Comparison of ENCODE assay signal across 15 cellular contexts in the genomic region with DNA sequence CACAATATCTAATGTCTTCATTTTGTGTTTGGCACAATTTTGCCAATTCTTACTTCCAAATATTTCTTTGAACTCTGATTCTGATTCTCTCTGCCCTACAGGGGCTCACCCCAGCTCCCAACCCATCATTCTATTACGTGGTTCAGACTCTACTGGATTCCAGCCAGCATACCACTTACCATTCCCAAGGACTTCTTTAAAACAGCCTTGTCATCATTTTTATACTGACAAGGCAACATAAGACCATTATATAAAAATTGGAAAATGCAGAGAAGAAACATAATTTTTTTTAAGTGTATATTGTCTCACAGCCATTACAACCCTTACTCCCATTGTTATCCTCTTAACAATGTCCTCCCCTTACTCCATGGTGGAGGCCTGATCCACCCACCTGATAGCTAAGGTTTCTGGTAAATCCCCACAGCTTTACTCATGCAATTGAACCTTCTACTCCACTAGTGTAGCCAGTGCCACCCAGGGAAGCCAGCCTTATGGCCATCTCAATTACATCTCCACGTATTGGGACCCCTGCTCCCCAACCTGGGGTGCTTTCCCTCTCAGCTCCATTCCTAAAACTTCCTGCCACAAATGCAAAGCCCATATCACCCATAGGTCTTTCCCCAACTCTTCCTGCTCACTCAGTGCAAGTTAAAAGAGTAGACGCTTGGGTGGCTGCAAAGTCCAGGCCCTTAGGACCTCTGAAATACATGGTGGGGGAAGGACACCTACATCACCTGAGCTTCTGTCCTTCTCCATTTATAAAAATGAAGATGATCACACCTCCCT. TPM values are rescaled to one million over a fixed set of nuclear protein-coding genes. Genes with fewer than 3 reads are reported as not detected.
A peak's percentile ranks its signal among the peaks of the same experiment; 100 is the strongest.
DNase-seq lines count a peak whose midpoint lies in the region; ATAC-seq, FAIRE-seq and TF ChIP-seq lines count a peak whose summit lies in the region.
"Had no signal": no experiment of that assay in that cellular context is flagged by ENCODE, and none has a peak within 500 bp of the region (broad histone marks: within the 10 kb centered on the region; RNA-seq: fewer than 3 reads in every experiment).

No MANE protein-coding gene starts in this region.

- TF ChIP-seq EP300 in A549 (IDR thresholded peaks at IDR 0.05): no peak

- FAIRE-seq in A549 (lab: Jason Lieb, UNC): no peak
- FAIRE-seq: A204.1, D721Med, GM12878 had no signal

- H3K14ac ChIP-seq in IMR-90 (replicated peaks; ENCODE audit: low read depth, low read length): no peak overlapping the region
- H3K14ac ChIP-seq in neuronal stem cell (ENCODE audit: low read length): no peak overlapping the region

- CTCF ChIA-PET in A549 (lab: Yijun Ruan, JAX) (interaction anchor here (1.2 to 1.3 kb wide), 2 partner anchors 32 to 648 kb away, joined by 3 read pairs; no protein-coding TSS in a partner anchor), IMR-90 (lab: Yijun Ruan, JAX) (no interaction called here)

- no peak overlapping the region for H4K5ac ChIP-seq in IMR-90 (ENCODE audit: low read depth, low read length)

- H2AFZ ChIP-seq in IMR-90 (replicated peaks; ENCODE audit: low read length, poor library complexity) (no peak overlapping the region), neuronal stem cell (ENCODE audit: low read length) (no peak overlapping the region)

- H2AK9ac ChIP-seq in IMR-90 (replicated peaks; ENCODE audit: low read depth, low read length, poor library complexity): no peak overlapping the region

- H2BK120ac ChIP-seq in IMR-90 (ENCODE audit: low read depth, low read length): no peak overlapping the region
- no peak overlapping the region for H2BK120ac ChIP-seq in neuronal stem cell (ENCODE audit: low read depth, low read length)

- TF ChIP-seq RAD21 in A549 (conservative IDR thresholded peaks at IDR 0.05 in 1 of 2, IDR thresholded peaks at IDR 0.05 in 1 of 2) (no peak), IMR-90 (IDR thresholded peaks at IDR 0.05; ENCODE audit: low read length) (no peak)

- no peaks in the 10 kb centered on the region for H3K79me1 ChIP-seq in IMR-90 (ENCODE audit: low read depth in 1 of 2, low read length in 2 of 2)
- H3K79me1 ChIP-seq in neuronal stem cell (ENCODE audit: low read depth, low read length): peaks cover 2% of the 10 kb centered on the region

- no peak overlapping the region for H3K56ac ChIP-seq in IMR-90 (ENCODE audit: extremely low read depth, insufficient read depth, low read length)

- POLR2A ChIA-PET in A549 (lab: Yijun Ruan, JAX): no interaction called here
- POLR2A ChIA-PET in IMR-90 (lab: Charles Lee; ENCODE audit: unreplicated experiment): no interaction called here

- H3K27ac ChIP-seq in A549: no peak overlapping the region
- H3K27ac ChIP-seq in IMR-90 (ENCODE audit: insufficient read depth, low read length): no peak overlapping the region
- peak overlapping the region; percentile 92; the same call in 1 of the 2 replicates for H3K27ac ChIP-seq in VCaP
- H3K27ac ChIP-seq in neuronal stem cell (replicated peaks; ENCODE audit: low read length): no peak overlapping the region
- H3K27ac ChIP-seq: C4-2B had no signal

- H3K9ac ChIP-seq in IMR-90 (ENCODE audit: low read depth, low read length): no peak overlapping the region
- H3K9ac ChIP-seq in neuronal stem cell (ENCODE audit: low read depth, low read length, poor library complexity): no peak overlapping the region

- TF ChIP-seq CTCF in A549 (IDR thresholded peaks at IDR 0.05) (no peak), IMR-90 (conservative IDR thresholded peaks at IDR 0.05; ENCODE audit: low read depth, low read length) (no peak), VCaP (conservative IDR thresholded peaks at IDR 0.05) (no peak)

- H2AK5ac ChIP-seq in IMR-90 (ENCODE audit: low read depth, low read length) (no peak overlapping the region), neuronal stem cell (ENCODE audit: low read depth, low read length) (no peak overlapping the region)

- no peak overlapping the region for H2BK12ac ChIP-seq in neuronal stem cell (ENCODE audit: low read length)

- H3K9me3 ChIP-seq in A549: no peaks in the 10 kb centered on the region
- no peaks in the 10 kb centered on the region for H3K9me3 ChIP-seq in IMR-90 (ENCODE audit: control insufficient read depth, insufficient read depth, low read length)
- H3K9me3 ChIP-seq in neuronal stem cell (replicated peaks in 1 of 2; ENCODE audit: control insufficient read depth in 2 of 2, insufficient read depth in 1 of 2, low read depth in 1 of 2, low read length in 2 of 2): no peaks in the 10 kb centered on the region
- H3K9me3 ChIP-seq: Caco-2 had no signal

- H3K4me2 ChIP-seq in A549 (no peak overlapping the region), IMR-90 (ENCODE audit: low read depth, low read length) (no peak overlapping the region), neuronal stem cell (ENCODE audit: insufficient read depth, low read length, poor library complexity, severe bottlenecking) (no peak overlapping the region)

- H3K4me1 ChIP-seq in A549 (no peaks in the 10 kb centered on the region), IMR-90 (ENCODE audit: control insufficient read depth, insufficient read depth, low read length) (no peaks in the 10 kb centered on the region), neuronal stem cell (ENCODE audit: control insufficient read depth in 2 of 2, insufficient read depth in 1 of 2, low read depth in 1 of 2, low read length in 2 of 2) (peaks cover 0 to 2% of the 10 kb centered on the region in 2 donors)
- H3K4me1 ChIP-seq: Caco-2 had no signal

- no peak overlapping the region for H3K18ac ChIP-seq in IMR-90 (ENCODE audit: low read depth, low read length)
- H3K18ac ChIP-seq in neuronal stem cell (ENCODE audit: low read length): no peak overlapping the region

- no peak overlapping the region for H2BK5ac ChIP-seq in IMR-90 (ENCODE audit: low read depth, low read length, poor library complexity, severe bottlenecking)
- H2BK5ac ChIP-seq in neuronal stem cell (ENCODE audit: low read length): no peak overlapping the region

- BruUV-seq in IMR-90 (replicated peaks; lab: Mats Ljungman, UMichigan): no TSS peak

- no peak overlapping the region for H4K8ac ChIP-seq in IMR-90 (ENCODE audit: low read depth in 2 of 2, low read length in 2 of 2)
- peak overlapping the region; percentile 10 for H4K8ac ChIP-seq in neuronal stem cell (ENCODE audit: low read depth, low read length)

- H3K4me3 ChIP-seq in A549: no peak overlapping the region
- H3K4me3 ChIP-seq in IMR-90 (ENCODE audit: insufficient read depth, low read depth, low read length): no peak overlapping the region
- no peak overlapping the region for H3K4me3 ChIP-seq in neuronal stem cell (ENCODE audit: low read length in 2 of 2)
- H3K4me3 ChIP-seq: GM12878 had no signal

- H3K4ac ChIP-seq in IMR-90 (ENCODE audit: low read depth, low read length) (no peak overlapping the region), neuronal stem cell (ENCODE audit: low read length) (no peak overlapping the region)

- no peak overlapping the region for H2BK20ac ChIP-seq in IMR-90 (ENCODE audit: low read depth, low read length)

- dilution Hi-C loops in IMR-90 (cut with HindIII; ENCODE audit: low sequenced_read_pairs, unreplicated experiment): no loop called here

- H4K20me1 ChIP-seq in IMR-90 (ENCODE audit: insufficient read depth, low read length): no peaks in the 10 kb centered on the region

- no peak for TF ChIP-seq POLR2A in A549 (IDR thresholded peaks at IDR 0.05; ENCODE audit: low read length)
- TF ChIP-seq POLR2A in IMR-90 (IDR thresholded peaks at IDR 0.05; ENCODE audit: low read depth, low read length): no peak

- H3K9me1 ChIP-seq in IMR-90 (ENCODE audit: insufficient read depth, low read length): no peaks in the 10 kb centered on the region

- DNase-seq in A549 (ENCODE audit: low read depth in 1 of 2, low spot score in 1 of 2) (no peak), IMR-90 (no peak), neuronal stem cell (ENCODE audit: low spot score) (no peak), kidney glomerular epithelial cell (lab: John Stamatoyannopoulos, UW) (no peak)
- DNase-seq: Caco-2; CD4-positive, alpha-beta T cell; GOT3; H9 had no signal

- ATAC-seq in A549 (no peak), IMR-90 (ENCODE audit: low read depth) (no peak), HG03097 (IDR thresholded peaks at IDR 0.05; ENCODE audit: low FRiP score, unreplicated experiment) (no peak)
- ATAC-seq: GM12878 had no signal

- intact Hi-C loops in IMR-90 (cut with micrococcal nuclease): no loop called here

- in situ Hi-C loops in IMR-90 (cut with MboI; ENCODE audit: low sequenced_read_pairs): no loop called here

- H3K27me3 ChIP-seq in IMR-90 (ENCODE audit: control insufficient read depth, insufficient read depth, low read length) (no peaks in the 10 kb centered on the region), neuronal stem cell (ENCODE audit: control insufficient read depth in 3 of 3, insufficient read depth in 3 of 3, low read depth in 1 of 3, low read length in 3 of 3) (no peaks in the 10 kb centered on the region)

- H3K36me3 ChIP-seq in IMR-90 (ENCODE audit: control insufficient read depth, insufficient read depth, low read length) (no peaks in the 10 kb centered on the region), neuronal stem cell (replicated peaks in 1 of 2; ENCODE audit: control insufficient read depth in 2 of 2, insufficient read depth in 2 of 2, low read length in 2 of 2) (no peaks in the 10 kb centered on the region)

- H4K91ac ChIP-seq in IMR-90 (ENCODE audit: insufficient read depth, low read depth, low read length) (no peak overlapping the region), neuronal stem cell (ENCODE audit: low read depth, low read length, poor library complexity) (no peak overlapping the region)

- H2BK15ac ChIP-seq in IMR-90 (ENCODE audit: low read depth, low read length) (no peak overlapping the region), neuronal stem cell (ENCODE audit: low read length) (no peak overlapping the region)

- H3K23ac ChIP-seq in IMR-90 (ENCODE audit: low read depth, low read length) (no peak overlapping the region), neuronal stem cell (ENCODE audit: low read depth, low read length, poor library complexity) (no peak overlapping the region)

- WGBS in A549 (ENCODE audit: missing lambda C conversion rate): 25% methylated on average over 3 of the region's 3 CpGs
- no CpG with 5 or more reads among the region's 3 CpGs for WGBS in IMR-90 (ENCODE audit: extremely low coverage in 2 of 2, insufficient read length in 1 of 2), 2 experiments
- no CpG with 5 or more reads among the region's 3 CpGs for WGBS in neuronal stem cell (ENCODE audit: extremely low coverage in 2 of 2, insufficient read length in 2 of 2, insufficient replicate concordance in 1 of 2), 2 donors

RNA-seq across cellular contexts. Expression of a gene that starts 19.1 kb away (rescaled TPM):
- polyA plus RNA-seq in A549 (2011; rRNA removed) (not detected in 2 replicates), A549 (2017; fragmentation: RNase III; extraction: RNeasy Plus Mini Kit Qiagen cat#74134 plus additional on column Dnase treatment) (not detected in 3 replicates), IMR-90 (2012; rRNA removed) (not detected in 2 replicates)
- polyA plus RNA-seq in A549 (2012; cell fraction: cytosol; rRNA removed): not detected in 2 replicates
- polyA plus RNA-seq in A549 (2012; cell fraction: nucleus; rRNA removed): not detected in 2 replicates
- polyA minus RNA-seq in A549 (2011; rRNA and poly(A)+ RNA removed): not detected in 2 replicates
- total RNA-seq in IMR-90 (2012; rRNA removed): not detected in 2 replicates
- polyA plus RNA-seq in IMR-90 (2012; cell fraction: cytosol; rRNA removed): not detected in 2 replicates
- polyA plus RNA-seq in IMR-90 (2012; cell fraction: nucleus; rRNA removed; ENCODE audit: low replicate concordance): not detected in 2 replicates
- polyA plus RNA-seq in neuronal stem cell (2013, experiment 1 of 2): 4.3 TPM
- polyA plus RNA-seq in neuronal stem cell (2013, experiment 2 of 2): 4.0 TPM
- total RNA-seq: Caco-2; CD4-positive, alpha-beta T cell had no signal
- polyA plus RNA-seq: BJ had no signal

RNA-seq across cellular contexts. Expression of a gene that starts 56.4 kb away (rescaled TPM):
- not detected in 2 replicates for polyA plus RNA-seq in A549 (2011; rRNA removed)
- not detected in 2 replicates for polyA plus RNA-seq in A549 (2012; cell fraction: cytosol; rRNA removed)
- not detected in 2 replicates for polyA plus RNA-seq in A549 (2012; cell fraction: nucleus; rRNA removed)
- polyA plus RNA-seq in A549 (2017; fragmentation: RNase III; extraction: RNeasy Plus Mini Kit Qiagen cat#74134 plus additional on column Dnase treatment): not detected in 3 replicates
- not detected in 2 replicates for polyA minus RNA-seq in A549 (2011; rRNA and poly(A)+ RNA removed)
- total RNA-seq in IMR-90 (2012; rRNA removed): not detected in 2 replicates
- polyA plus RNA-seq in IMR-90 (2012; rRNA removed): not detected in 2 replicates
- polyA plus RNA-seq in IMR-90 (2012; cell fraction: cytosol; rRNA removed): not detected in 2 replicates
- not detected in 2 replicates for polyA plus RNA-seq in IMR-90 (2012; cell fraction: nucleus; rRNA removed; ENCODE audit: low replicate concordance)
- polyA plus RNA-seq in neuronal stem cell (2013, experiment 1 of 2): 3.3 TPM
- 3.6 TPM for polyA plus RNA-seq in neuronal stem cell (2013, experiment 2 of 2)
- total RNA-seq: Caco-2; CD4-positive, alpha-beta T cell; GM12878 had no signal
- polyA plus RNA-seq: BJ, GM12878 had no signal
